Comparison of ENCODE assay signal across 8 cellular contexts in genomic region chr5:32172908-32173393, GRCh38. TPM values are rescaled to one million over a fixed set of nuclear protein-coding genes. Genes with fewer than 3 reads are reported as not detected.
DNase-seq lines count a peak whose midpoint lies in the region; ATAC-seq and TF ChIP-seq lines count a peak whose summit lies in the region.

No MANE protein-coding gene starts in this region.

- H3K27ac ChIP-seq in hepatocyte (peak overlapping the region; percentile 100), skin epidermis (peak overlapping the region in 20 of 21 experiments; percentile 92 to 100 (median 100))

- peak overlapping the region; percentile 95 for H3K4me3 Mint-ChIP-seq in activated CD4-positive, alpha-beta T cell treated with anti-CD3 and anti-CD28 coated beads, Interleukin-2, amount 10 ng/mL, durations not matched to agents 24 days and 14 days

- no peak for TF ChIP-seq CTCF in WI38 (IDR thresholded peaks at IDR 0.05; ENCODE audit: low read depth, low read length)
- TF ChIP-seq CTCF in hepatocyte (IDR thresholded peaks at IDR 0.05; ENCODE audit: poor library complexity) = no peak

- H3K9me3 Mint-ChIP-seq in activated CD4-positive, alpha-beta T cell treated with anti-CD3 and anti-CD28 coated beads, Interleukin-2, amount 10 ng/mL, durations not matched to agents 24 days and 14 days = no peaks in the 10 kb centered on the region

- H3K27me3 Mint-ChIP-seq in activated CD4-positive, alpha-beta T cell treated with anti-CD3 and anti-CD28 coated beads, Interleukin-2, amount 10 ng/mL, durations not matched to agents 24 days and 14 days = no peaks in the 10 kb centered on the region

- intact Hi-C loops in activated CD4-positive, alpha-beta T cell treated with anti-CD3 and anti-CD28 coated beads, Interleukin-2, amount 10 ng/mL, durations not matched to agents 24 days and 14 days (cut with micrococcal nuclease) = loop anchor here (1.0 to 5.0 kb wide), 4 partner anchors 56 to 641 kb away; partner anchors contain the start of genes C5orf22 and DROSHA

- peaks cover 50% of the 10 kb centered on the region for H3K36me3 Mint-ChIP-seq in activated CD4-positive, alpha-beta T cell treated with anti-CD3 and anti-CD28 coated beads, Interleukin-2, amount 10 ng/mL, durations not matched to agents 24 days and 14 days (ENCODE audit: low read depth)

- peaks cover 41% of the 10 kb centered on the region for H3K4me1 Mint-ChIP-seq in activated CD4-positive, alpha-beta T cell treated with anti-CD3 and anti-CD28 coated beads, Interleukin-2, amount 10 ng/mL, durations not matched to agents 24 days and 14 days

- H3K79me2 ChIP-seq in hepatocyte = peaks cover 65% of the 10 kb centered on the region

- H3K4me1 ChIP-seq in hepatocyte (ENCODE audit: insufficient read depth) = peaks cover 27% of the 10 kb centered on the region

- H4K20me1 ChIP-seq in hepatocyte (ENCODE audit: insufficient read depth, poor library complexity, severe bottlenecking) = peaks cover 52% of the 10 kb centered on the region

- no peak for DNase-seq in activated CD4-positive, alpha-beta T cell treated with anti-CD3 and anti-CD28 coated beads, Interleukin-2, amount 10 ng/mL, durations not matched to agents 24 days and 14 days
- DNase-seq in activated CD4-positive, alpha-beta T cell treated with anti-CD3 and anti-CD28 coated beads for 1 hour = no peak
- no peak for DNase-seq in hepatocyte (ENCODE audit: low spot score)

- no peaks in the 10 kb centered on the region for H3K9me2 ChIP-seq in hepatocyte (replicated peaks; ENCODE audit: insufficient read depth)

- H3K36me3 ChIP-seq in hepatocyte (replicated peaks; ENCODE audit: insufficient read depth, low read depth) = no peaks in the 10 kb centered on the region

- H2AFZ ChIP-seq in hepatocyte = no peak overlapping the region

- H3K27ac Mint-ChIP-seq in activated CD4-positive, alpha-beta T cell treated with anti-CD3 and anti-CD28 coated beads, Interleukin-2, amount 10 ng/mL, durations not matched to agents 24 days and 14 days = peak overlapping the region; percentile 96

- H3K27me3 ChIP-seq in hepatocyte = no peaks in the 10 kb centered on the region

- ATAC-seq in HG03175 (IDR thresholded peaks at IDR 0.05; ENCODE audit: unreplicated experiment) (no peak), GM19455 (IDR thresholded peaks at IDR 0.05; ENCODE audit: unreplicated experiment) (no peak), HG02623 (IDR thresholded peaks at IDR 0.05; ENCODE audit: unreplicated experiment) (no peak)

- H3K4me3 ChIP-seq in WI38 (ENCODE audit: low read depth, low read length) (peak overlapping the region; percentile 93), hepatocyte (peak overlapping the region; percentile 45), skin epidermis (peak overlapping the region; percentile 66 to 99 (median 91))

- H3K9me3 ChIP-seq in hepatocyte (ENCODE audit: low read depth) = no peaks in the 10 kb centered on the region

- WGBS in hepatocyte (ENCODE audit: low lambda C conversion rate, missing lambda C conversion rate) = 0% methylated on average over 9 of the region's 9 CpGs

- peak overlapping the region; percentile 84 for H3K4me2 ChIP-seq in hepatocyte

RNA-seq across cellular contexts. Expression of gene GOLPH3, which starts 1.2 kb away (rescaled TPM):
- 85.4 and 92.7 TPM in 2 replicates for total RNA-seq in activated CD4-positive, alpha-beta T cell treated with anti-CD3 and anti-CD28 coated beads, Interleukin-2, amount 10 ng/mL, durations not matched to agents 24 days and 14 days
- total RNA-seq in hepatocyte = 115 and 122 TPM in 2 replicates
- 122 and 145 TPM in 2 replicates for polyA plus RNA-seq in hepatocyte
